In the genomic region with DNA sequence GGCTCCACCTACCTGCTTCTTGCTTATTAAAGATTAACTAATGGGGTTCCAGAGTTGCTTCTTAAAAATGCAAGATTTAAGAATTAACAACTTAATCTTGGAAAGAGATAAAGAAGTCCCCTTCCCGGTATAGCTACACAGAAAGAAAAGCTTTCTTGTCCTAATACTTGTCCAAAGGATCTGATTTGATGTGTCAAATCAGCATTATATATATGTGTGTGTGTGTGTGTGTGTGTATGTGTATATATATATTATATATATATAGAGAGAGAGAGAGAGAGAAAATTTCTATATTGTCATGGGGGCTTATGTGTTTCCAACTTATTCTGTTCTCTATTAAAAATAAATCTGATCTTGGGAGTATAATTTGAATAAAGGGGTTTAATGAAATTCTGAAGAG, we compare ENCODE assay signal across 1 cellular context.
TF ChIP-seq lines count a peak whose summit lies in the region.

No MANE protein-coding gene starts in this region.

TF ChIP-seq in HCT116, 20 proteins besides CTCF, POLR2A, EP300 and RAD21 (continued from another document):
- TF ChIP-seq SIN3A (IDR thresholded peaks at IDR 0.05; ENCODE audit: low read depth) (no peak), CBX3 (IDR thresholded peaks at IDR 0.05; ENCODE audit: low read depth) (no peak), YY1 (IDR thresholded peaks at IDR 0.05; ENCODE audit: extremely low read depth, insufficient replicate concordance, low read depth, low read length) (no peak), ZFX (IDR thresholded peaks at IDR 0.05) (no peak), SP1 (IDR thresholded peaks at IDR 0.05; ENCODE audit: low read depth) (no peak), EGR1 (IDR thresholded peaks at IDR 0.05; ENCODE audit: low read depth) (no peak), JUND (IDR thresholded peaks at IDR 0.05) (no peak)
